Comparison of ENCODE assay signal across 1 cellular context in the genomic region with DNA sequence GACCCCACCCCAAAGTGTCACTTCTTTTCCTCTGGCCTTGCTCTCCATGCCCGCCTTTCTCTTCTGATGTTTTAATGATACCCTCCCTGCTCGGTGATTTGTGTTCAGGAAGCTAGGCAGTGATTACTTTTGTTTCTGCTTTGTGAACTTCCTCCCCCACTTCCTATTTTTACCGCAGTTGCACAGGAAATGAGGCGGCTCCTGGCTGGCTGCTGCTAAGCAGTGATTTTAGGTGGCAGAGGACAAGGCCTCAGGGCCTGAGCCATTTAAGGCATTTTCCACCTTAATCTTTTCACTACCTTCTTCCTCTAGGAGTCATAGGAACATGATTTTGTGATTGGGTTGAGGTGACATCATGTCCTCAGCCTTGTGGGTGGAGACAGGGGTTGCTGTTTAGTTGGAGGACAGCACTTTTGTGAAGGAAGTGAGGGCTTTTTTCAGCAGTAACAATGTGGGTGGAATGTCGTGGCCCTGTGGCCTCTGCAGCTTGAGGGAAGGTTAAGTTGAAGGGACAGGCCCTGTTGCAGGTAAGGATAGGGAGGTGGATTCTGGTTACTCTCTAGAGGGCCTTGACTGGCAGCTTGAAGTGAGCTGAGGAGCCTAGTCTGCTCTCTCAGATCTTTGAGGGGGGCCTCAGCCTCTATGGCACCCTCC.
TF ChIP-seq lines count a peak whose summit lies in the region.

No MANE protein-coding gene starts in this region.

TF ChIP-seq in K562, 482 proteins besides CTCF, POLR2A, EP300 and RAD21 (continued from another document):
- TF ChIP-seq, protein P1, sequence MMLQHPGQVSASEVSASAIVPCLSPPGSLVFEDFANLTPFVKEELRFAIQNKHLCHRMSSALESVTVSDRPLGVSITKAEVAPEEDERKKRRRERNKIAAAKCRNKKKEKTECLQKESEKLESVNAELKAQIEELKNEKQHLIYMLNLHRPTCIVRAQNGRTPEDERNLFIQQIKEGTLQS (IDR thresholded peaks at IDR 0.05), result peak; percentile 82
- TF ChIP-seq, protein P1 (CRISPR knock-in tag; conservative IDR thresholded peaks at IDR 0.05), result no peak
- TF ChIP-seq RFX7 (CRISPR knock-in tag; IDR thresholded peaks at IDR 0.05), result no peak
- TF ChIP-seq, protein P2, sequence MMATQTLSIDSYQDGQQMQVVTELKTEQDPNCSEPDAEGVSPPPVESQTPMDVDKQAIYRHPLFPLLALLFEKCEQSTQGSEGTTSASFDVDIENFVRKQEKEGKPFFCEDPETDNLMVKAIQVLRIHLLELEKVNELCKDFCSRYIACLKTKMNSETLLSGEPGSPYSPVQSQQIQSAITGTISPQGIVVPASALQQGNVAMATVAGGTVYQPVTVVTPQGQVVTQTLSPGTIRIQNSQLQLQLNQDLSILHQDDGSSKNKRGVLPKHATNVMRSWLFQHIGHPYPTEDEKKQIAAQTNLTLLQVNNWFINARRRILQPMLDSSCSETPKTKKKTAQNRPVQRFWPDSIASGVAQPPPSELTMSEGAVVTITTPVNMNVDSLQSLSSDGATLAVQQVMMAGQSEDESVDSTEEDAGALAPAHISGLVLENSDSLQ (IDR thresholded peaks at IDR 0.05), result peak; percentile 25; the same call in 1 of the 2 replicates
- TF ChIP-seq MYC (IDR thresholded peaks at IDR 0.05; ENCODE audit: low read depth, low read length), result no peak
- TF ChIP-seq MYC (CRISPR knock-in tag; IDR thresholded peaks at IDR 0.05; ENCODE audit: borderline replicate concordance, low read depth), result no peak
